ENCODE assay signal across 8 cellular contexts in genomic region chr6:75285156-75285639, GRCh38. TPM values are rescaled to one million over a fixed set of nuclear protein-coding genes. Genes with fewer than 3 reads are reported as not detected.
DNase-seq lines count a peak whose midpoint lies in the region; ATAC-seq and TF ChIP-seq lines count a peak whose summit lies in the region.

No MANE protein-coding gene starts in this region.

- no peaks in the 10 kb centered on the region for H3K9me2 ChIP-seq in MM.1S (replicated peaks; ENCODE audit: insufficient read depth, low read length)

- DNase-seq in MM.1S (no peak), prostate gland (ENCODE audit: low spot score) (no peak), dedifferentiated amniotic fluid mesenchymal stem cell (ENCODE audit: extremely low spot score) (no peak)
- no peak for DNase-seq in stimulated activated CD4-positive, alpha-beta T cell treated with anti-CD3 and anti-CD28 coated beads, Interleukin-4, amount 100 ng/mL, for 24 hours

- ATAC-seq in GM18870 (IDR thresholded peaks at IDR 0.05; ENCODE audit: unreplicated experiment) (peak; percentile 1), GM19463 (IDR thresholded peaks at IDR 0.05; ENCODE audit: unreplicated experiment) (no peak)

- H3K4me3 ChIP-seq in MM.1S (ENCODE audit: low read length): peak overlapping the region; percentile 85
- H3K4me3 ChIP-seq in duodenal mucosa (ENCODE audit: low read depth in 1 of 2, low read length in 2 of 2): peak overlapping the region; percentile 98 to 99
- peak overlapping the region; percentile 65 to 78 for H3K4me3 ChIP-seq in prostate gland

- no peak for TF ChIP-seq CTCF in 22Rv1 (IDR thresholded peaks at IDR 0.05)
- no peak for TF ChIP-seq CTCF in MM.1S (IDR thresholded peaks at IDR 0.05; ENCODE audit: low read length)
- no peak for TF ChIP-seq CTCF in prostate gland (IDR thresholded peaks at IDR 0.05)

- H4K20me1 ChIP-seq in MM.1S (ENCODE audit: insufficient read depth, low read length): peaks cover 2% of the 10 kb centered on the region; the same call in 1 of the 2 replicates

- intact Hi-C loops in prostate gland (cut with DNase I): no loop called here

- no peak for TF ChIP-seq POLR2A in prostate gland (IDR thresholded peaks at IDR 0.05)

- under 1% methylated on average over 13 of the region's 13 CpGs for WGBS in prostate gland

- peaks cover 13% of the 10 kb centered on the region for H3K4me1 ChIP-seq in MM.1S (ENCODE audit: low read length)
- H3K4me1 ChIP-seq in duodenal mucosa (ENCODE audit: control insufficient read depth in 1 of 2, insufficient read depth in 2 of 2, low read length in 2 of 2): peaks cover 12 to 16% of the 10 kb centered on the region in 2 donors
- H3K4me1 ChIP-seq in prostate gland (replicated peaks): no peaks in the 10 kb centered on the region

- peak overlapping the region; percentile 46 for H3K4me2 ChIP-seq in MM.1S (ENCODE audit: low read depth, low read length)

- peaks cover 6% of the 10 kb centered on the region for H3F3A ChIP-seq in MM.1S (ENCODE audit: insufficient read depth, low read length)

- no peaks in the 10 kb centered on the region for H3K36me3 ChIP-seq in MM.1S (replicated peaks; ENCODE audit: insufficient read depth, low read length)
- H3K36me3 ChIP-seq in duodenal mucosa (ENCODE audit: control insufficient read depth in 1 of 2, insufficient read depth in 2 of 2, low read length in 2 of 2): no peaks in the 10 kb centered on the region
- no peaks in the 10 kb centered on the region for H3K36me3 ChIP-seq in prostate gland

- H3K27ac ChIP-seq in 22Rv1 (peak overlapping the region; percentile 97), MM.1S (ENCODE audit: low read length) (peak overlapping the region; percentile 72), duodenal mucosa (ENCODE audit: low read depth, low read length) (peak overlapping the region; percentile 85), prostate gland (peak overlapping the region; percentile 81 to 82)

- peaks cover 44% of the 10 kb centered on the region for H3K79me2 ChIP-seq in MM.1S (ENCODE audit: low read length)

- peak overlapping the region; percentile 77 for H2AFZ ChIP-seq in MM.1S (ENCODE audit: low read length)

- peak overlapping the region; percentile 54 for H3K9ac ChIP-seq in MM.1S (ENCODE audit: low read length)
- H3K9ac ChIP-seq in duodenal mucosa (ENCODE audit: low read depth in 1 of 2, low read length in 2 of 2): peak overlapping the region; percentile 88 to 98

- no peaks in the 10 kb centered on the region for H3K27me3 ChIP-seq in MM.1S (replicated peaks; ENCODE audit: insufficient read depth, low read length)
- no peaks in the 10 kb centered on the region for H3K27me3 ChIP-seq in duodenal mucosa (ENCODE audit: control insufficient read depth in 1 of 2, insufficient read depth in 2 of 2, low read length in 2 of 2)
- no peaks in the 10 kb centered on the region for H3K27me3 ChIP-seq in prostate gland (replicated peaks; ENCODE audit: insufficient read depth)

- H3K9me3 ChIP-seq in MM.1S (replicated peaks; ENCODE audit: insufficient read depth, low read length) (no peaks in the 10 kb centered on the region), duodenal mucosa (ENCODE audit: control insufficient read depth in 1 of 2, low read length in 2 of 2) (no peaks in the 10 kb centered on the region), prostate gland (no peaks in the 10 kb centered on the region)

RNA-seq across cellular contexts. Expression of gene TMEM30A, which starts 0.6 kb away (rescaled TPM):
- 10 to 100 TPM; 60.5 to 82.3 TPM for total RNA-seq in prostate gland

RNA-seq across cellular contexts. Expression of gene COX7A2, which starts 41.6 kb away (rescaled TPM):
- total RNA-seq in prostate gland: 100 to 1,000 TPM; 136 to 724 TPM
